In genomic region chr20:35723275-35723639, GRCh38 we compare ENCODE assay signal across 1 cellular context.
A peak's percentile ranks its signal among the peaks of the same experiment; 100 is the strongest.
TF ChIP-seq lines count a peak whose summit lies in the region.

No MANE protein-coding gene starts in this region.

TF ChIP-seq in H1, 55 proteins besides CTCF, POLR2A, EP300 and RAD21:
- 0 out of 2 replicates have a peak, but pooled peaks have one; percentile 10 for TF ChIP-seq POLR2AphosphoS5 (IDR thresholded peaks at IDR 0.05; ENCODE audit: low read depth, low read length)
